Comparison of ENCODE assay signal across 3 cellular contexts in genomic region chr10:119209736-119210355, GRCh38.
TF ChIP-seq lines count a peak whose summit lies in the region.

No MANE protein-coding gene starts in this region.

TF ChIP-seq in A549, 52 proteins besides CTCF, POLR2A, EP300 and RAD21:
- 0 out of 3 replicates have a peak, but pooled peaks have one; percentile 1 for TF ChIP-seq SMC3 (IDR thresholded peaks at IDR 0.05)
- TF ChIP-seq NFE2L2 (conservative IDR thresholded peaks at IDR 0.05; ENCODE audit: low read length), result no peak

TF ChIP-seq in HEK293, 187 proteins besides CTCF, POLR2A, EP300 and RAD21:
- no peak for TF ChIP-seq ZSCAN16 (tag by site-specific recombination; IDR thresholded peaks at IDR 0.05)
- peak; percentile 77 for TF ChIP-seq PRDM1 (tag by site-specific recombination; IDR thresholded peaks at IDR 0.05)
- no peak for TF ChIP-seq ZNF184 (tag by site-specific recombination; IDR thresholded peaks at IDR 0.05)
- no peak for TF ChIP-seq ZNF423 (tag by site-specific recombination; IDR thresholded peaks at IDR 0.05)
- no peak for TF ChIP-seq SP3 (tag by site-specific recombination; IDR thresholded peaks at IDR 0.05)
- TF ChIP-seq KLF17 (tag by site-specific recombination; IDR thresholded peaks at IDR 0.05), result no peak
- no peak for TF ChIP-seq WT1 (tag by site-specific recombination; IDR thresholded peaks at IDR 0.05)
- TF ChIP-seq ZBTB17 (tag by site-specific recombination; IDR thresholded peaks at IDR 0.05), result no peak
- TF ChIP-seq ZNF623 (tag by site-specific recombination; IDR thresholded peaks at IDR 0.05), result no peak
- no peak for TF ChIP-seq SP2 (tag by site-specific recombination; IDR thresholded peaks at IDR 0.05)
- 0 out of 2 replicates have a peak, but pooled peaks have one; percentile 8 for TF ChIP-seq ZFP69B (tag by site-specific recombination; IDR thresholded peaks at IDR 0.05)
- no peak for TF ChIP-seq ZNF785 (tag by site-specific recombination; IDR thresholded peaks at IDR 0.05)
- no peak for TF ChIP-seq YY1 (tag by site-specific recombination; IDR thresholded peaks at IDR 0.05)
- no peak for TF ChIP-seq ZNF214 (tag by site-specific recombination; IDR thresholded peaks at IDR 0.05; ENCODE audit: borderline replicate concordance)
- TF ChIP-seq PRDM2 (tag by site-specific recombination; IDR thresholded peaks at IDR 0.05; ENCODE audit: borderline replicate concordance), result no peak
- no peak for TF ChIP-seq ZNF394 (tag by site-specific recombination; IDR thresholded peaks at IDR 0.05; ENCODE audit: borderline replicate concordance)
- TF ChIP-seq ZNF362 (tag by site-specific recombination; IDR thresholded peaks at IDR 0.05), result 0 out of 2 replicates have a peak, but pooled peaks have one; percentile 42

TF ChIP-seq in GM12878, 131 proteins besides CTCF, POLR2A, EP300 and RAD21:
- TF ChIP-seq IKZF1 (conservative IDR thresholded peaks at IDR 0.05) (peak; percentile 42; the same call in 1 of the 2 replicates), POU2F2 (IDR thresholded peaks at IDR 0.05; ENCODE audit: borderline replicate concordance, low read depth, low read length) (no peak), LARP7 (IDR thresholded peaks at IDR 0.05) (no peak), ATF2 (IDR thresholded peaks at IDR 0.05; ENCODE audit: low read length) (no peak), HDGF (IDR thresholded peaks at IDR 0.05) (no peak), WRNIP1 (IDR thresholded peaks at IDR 0.05; ENCODE audit: borderline replicate concordance, low read depth, low read length) (0 out of 2 replicates have a peak, but pooled peaks have one; percentile 0), MXI1 (IDR thresholded peaks at IDR 0.05; ENCODE audit: low read depth, low read length) (no peak)
